Comparison of ENCODE assay signal across 14 cellular contexts in genomic region chr3:27639271-27639670, GRCh38.
A peak's percentile ranks its signal among the peaks of the same experiment; 100 is the strongest.
DNase-seq lines count a peak whose midpoint lies in the region; ATAC-seq and TF ChIP-seq lines count a peak whose summit lies in the region.
"Had no signal": no experiment of that assay in that cellular context is flagged by ENCODE, and none has a peak within 500 bp of the region (broad histone marks: within the 10 kb centered on the region; RNA-seq: fewer than 3 reads in every experiment).

No MANE protein-coding gene starts in this region.

- no peak for DNase-seq in activated T-cell treated with anti-CD3 and anti-CD28 coated beads, Interleukin-2, amount 50 U/mL, for 4 hours
- DNase-seq in activated T-cell treated with anti-CD3 and anti-CD28 coated beads, Interleukin-2, amount 50 U/mL, for 48 hours = no peak
- DNase-seq in NB4 (ENCODE audit: low read depth) (peak; percentile 28), COLO829 (ENCODE audit: low spot score) (no peak)
- no peak for DNase-seq in activated naive CD4-positive, alpha-beta T cell treated with anti-CD3 and anti-CD28 coated beads, Interleukin-2, amount 50 U/mL, for 72 hours (ENCODE audit: low spot score in 2 of 2)
- DNase-seq: cortex of kidney; GM23248; midbrain; NCI-H1048; NCI-H446; stimulated activated CD8-positive, alpha-beta memory T cell treated with anti-CD3 and anti-CD28 coated beads, Interleukin-4, amount 100 ng/mL, for 48 hours had no signal

- no peak for TF ChIP-seq CTCF in NB4 (IDR thresholded peaks at IDR 0.05; ENCODE audit: low read depth, low read length)

- peaks cover 14% of the 10 kb centered on the region for H3K4me1 Mint-ChIP-seq in activated T-cell treated with anti-CD3 and anti-CD28 coated beads, Interleukin-2, amount 50 U/mL, for 4 hours (ENCODE audit: low read depth)
- peaks cover 7% of the 10 kb centered on the region for H3K4me1 Mint-ChIP-seq in stimulated activated memory B cell treated with anti-CD40 and anti-IgM and Interleukin-4, amounts not matched to agents 10 μg/mL and 1 μg/mL and 100 μg/mL, for 72 hours

- no peaks in the 10 kb centered on the region for H3K27me3 Mint-ChIP-seq in activated T-cell treated with anti-CD3 and anti-CD28 coated beads, Interleukin-2, amount 50 U/mL, for 4 hours (ENCODE audit: low read depth)
- H3K27me3 Mint-ChIP-seq in stimulated activated memory B cell treated with anti-CD40 and anti-IgM and Interleukin-4, amounts not matched to agents 10 μg/mL and 1 μg/mL and 100 μg/mL, for 72 hours = no peaks in the 10 kb centered on the region

- no peaks in the 10 kb centered on the region for H3K9me3 Mint-ChIP-seq in activated T-cell treated with anti-CD3 and anti-CD28 coated beads, Interleukin-2, amount 50 U/mL, for 4 hours
- peaks cover 5 to 6% of the 10 kb centered on the region in 2 donors for H3K9me3 Mint-ChIP-seq in activated naive CD4-positive, alpha-beta T cell treated with anti-CD3 and anti-CD28 coated beads, Interleukin-2, amount 50 U/mL, for 72 hours
- no peaks in the 10 kb centered on the region for H3K9me3 Mint-ChIP-seq in stimulated activated memory B cell treated with anti-CD40 and anti-IgM and Interleukin-4, amounts not matched to agents 10 μg/mL and 1 μg/mL and 100 μg/mL, for 72 hours

- no peak overlapping the region for H3K4me3 ChIP-seq in NB4 (ENCODE audit: low read depth, low read length)
- H3K4me3 ChIP-seq: GM23248 had no signal

- no peak overlapping the region for H3K4me3 Mint-ChIP-seq in activated T-cell treated with anti-CD3 and anti-CD28 coated beads, Interleukin-2, amount 50 U/mL, for 4 hours
- H3K4me3 Mint-ChIP-seq in stimulated activated memory B cell treated with anti-CD40 and anti-IgM and Interleukin-4, amounts not matched to agents 10 μg/mL and 1 μg/mL and 100 μg/mL, for 72 hours = no peak overlapping the region

- TF ChIP-seq POLR2A in NB4 (IDR thresholded peaks at IDR 0.05; ENCODE audit: extremely low read depth, insufficient read length) = no peak

- ATAC-seq in activated T-cell treated with anti-CD3 and anti-CD28 coated beads, Interleukin-2, amount 50 U/mL, for 4 hours = peak; percentile 66 to 73
- peak; percentile 83 to 88 for ATAC-seq in activated naive CD4-positive, alpha-beta T cell treated with anti-CD3 and anti-CD28 coated beads, Interleukin-2, amount 50 U/mL, for 72 hours
- peak; percentile 68 for ATAC-seq in stimulated activated memory B cell treated with anti-CD40 and anti-IgM and Interleukin-4, amounts not matched to agents 10 μg/mL and 1 μg/mL and 100 μg/mL, for 72 hours
- ATAC-seq in HG02798 (IDR thresholded peaks at IDR 0.05; ENCODE audit: poor library complexity, unreplicated experiment) (no peak), GM21737 (IDR thresholded peaks at IDR 0.05; ENCODE audit: unreplicated experiment) (no peak)

- no peaks in the 10 kb centered on the region for H3K36me3 Mint-ChIP-seq in activated T-cell treated with anti-CD3 and anti-CD28 coated beads, Interleukin-2, amount 50 U/mL, for 4 hours (ENCODE audit: insufficient read depth)
- peaks cover 0 to 4% of the 10 kb centered on the region in 2 donors for H3K36me3 Mint-ChIP-seq in activated naive CD4-positive, alpha-beta T cell treated with anti-CD3 and anti-CD28 coated beads, Interleukin-2, amount 50 U/mL, for 72 hours
- H3K36me3 Mint-ChIP-seq in stimulated activated memory B cell treated with anti-CD40 and anti-IgM and Interleukin-4, amounts not matched to agents 10 μg/mL and 1 μg/mL and 100 μg/mL, for 72 hours = no peaks in the 10 kb centered on the region

- peak overlapping the region; percentile 57 to 69 for H3K27ac Mint-ChIP-seq in activated naive CD4-positive, alpha-beta T cell treated with anti-CD3 and anti-CD28 coated beads, Interleukin-2, amount 50 U/mL, for 72 hours
- H3K27ac Mint-ChIP-seq in stimulated activated memory B cell treated with anti-CD40 and anti-IgM and Interleukin-4, amounts not matched to agents 10 μg/mL and 1 μg/mL and 100 μg/mL, for 72 hours = peak overlapping the region; percentile 74

Comparison
In these comparisons a context has a peak if more than half of its experiments do, and no peak if none do; other contexts are left out.
1. ATAC-seq: peak in activated T-cell treated with anti-CD3 and anti-CD28 coated beads, Interleukin-2, amount 50 U/mL, for 4 hours (2 of 2), activated naive CD4-positive, alpha-beta T cell treated with anti-CD3 and anti-CD28 coated beads, Interleukin-2, amount 50 U/mL, for 72 hours (2 of 2) and stimulated activated memory B cell treated with anti-CD40 and anti-IgM and Interleukin-4, amounts not matched to agents 10 μg/mL and 1 μg/mL and 100 μg/mL, for 72 hours (single experiment); none in HG02798 (single experiment) and GM21737 (single experiment).